ENCODE assay signal across 8 cellular contexts in genomic region chr2:119174216-119174992, GRCh38. TPM values are rescaled to one million over a fixed set of nuclear protein-coding genes. Genes with fewer than 3 reads are reported as not detected.
DNase-seq lines count a peak whose midpoint lies in the region; ATAC-seq and TF ChIP-seq lines count a peak whose summit lies in the region.

No MANE protein-coding gene starts in this region.

- H3K4me3 Mint-ChIP-seq in activated naive CD8-positive, alpha-beta T cell treated with anti-CD3 and anti-CD28 coated beads for 36 hours: no peak overlapping the region

- peak; percentile 28 for DNase-seq in AG10803 (ENCODE audit: low read depth)
- peak; percentile 26 to 59 for DNase-seq in HL-60 (ENCODE audit: low read depth in 1 of 2, low spot score in 1 of 2)
- DNase-seq in SK-MEL-5 (ENCODE audit: low read depth, low spot score): peak; percentile 64
- DNase-seq in activated naive CD8-positive, alpha-beta T cell treated with anti-CD3 and anti-CD28 coated beads for 36 hours: peak; percentile 61
- DNase-seq in iris pigment epithelial cell (ENCODE audit: low read depth): peak; percentile 33
- DNase-seq in stimulated activated CD4-positive, alpha-beta T cell treated with anti-CD3 and anti-CD28 coated beads, Interleukin-4, amount 100 ng/mL, for 48 hours (ENCODE audit: low read depth in 2 of 2): peak; percentile 28 to 47

- H3K27ac ChIP-seq in HL-60 (replicated peaks): no peak overlapping the region

- no peaks in the 10 kb centered on the region for H3K9me3 Mint-ChIP-seq in activated naive CD8-positive, alpha-beta T cell treated with anti-CD3 and anti-CD28 coated beads for 36 hours

- H3K27ac Mint-ChIP-seq in activated naive CD8-positive, alpha-beta T cell treated with anti-CD3 and anti-CD28 coated beads for 36 hours: no peak overlapping the region

- H3K27me3 Mint-ChIP-seq in activated naive CD8-positive, alpha-beta T cell treated with anti-CD3 and anti-CD28 coated beads for 36 hours: no peaks in the 10 kb centered on the region

- H3K27me3 ChIP-seq in HL-60 (ENCODE audit: insufficient read depth, poor library complexity, severe bottlenecking): no peaks in the 10 kb centered on the region

- no peaks in the 10 kb centered on the region for H3K36me3 Mint-ChIP-seq in activated naive CD8-positive, alpha-beta T cell treated with anti-CD3 and anti-CD28 coated beads for 36 hours

- H3K4me1 Mint-ChIP-seq in activated naive CD8-positive, alpha-beta T cell treated with anti-CD3 and anti-CD28 coated beads for 36 hours: no peaks in the 10 kb centered on the region

- in situ Hi-C loops in SK-MEL-5 (cut with HindIII; ENCODE audit: low pct_unique_long_range_greater_than_20kb, low sequenced_read_pairs): no loop called here

- H3K4me3 ChIP-seq in AG10803 (ENCODE audit: low read length): no peak overlapping the region
- no peak overlapping the region for H3K4me3 ChIP-seq in HL-60 (replicated peaks; ENCODE audit: insufficient read depth, low read length)

- peak; percentile 49 for ATAC-seq in GM18861 (IDR thresholded peaks at IDR 0.05; ENCODE audit: unreplicated experiment)
- ATAC-seq in GM19467 (IDR thresholded peaks at IDR 0.05; ENCODE audit: unreplicated experiment): no peak

- TF ChIP-seq CTCF in AG10803 (conservative IDR thresholded peaks at IDR 0.05; ENCODE audit: low read length): peak; percentile 73
- TF ChIP-seq CTCF in HL-60 (IDR thresholded peaks at IDR 0.05; ENCODE audit: insufficient read depth, low read length): peak; percentile 82

RNA-seq across cellular contexts. Expression of gene C1QL2, which starts 15.9 kb away (rescaled TPM):
- not detected in 2 replicates for total RNA-seq in SK-MEL-5 (2014; rRNA removed; shearing (Covaris generic))
- not detected in 2 replicates for polyA plus RNA-seq in SK-MEL-5 (2015; cell fraction: cytosol; rRNA removed)
- polyA plus RNA-seq in SK-MEL-5 (2015; cell fraction: nucleus; rRNA removed): not detected in 2 replicates
- not detected for total RNA-seq in activated naive CD8-positive, alpha-beta T cell treated with anti-CD3 and anti-CD28 coated beads for 36 hours

RNA-seq across cellular contexts. Expression of gene STEAP3, which starts 49.2 kb away (rescaled TPM):
- 6.0 and 8.5 TPM in 2 replicates for total RNA-seq in SK-MEL-5 (2014; rRNA removed; shearing (Covaris generic))
- 26.5 and 36.8 TPM in 2 replicates for polyA plus RNA-seq in SK-MEL-5 (2015; cell fraction: cytosol; rRNA removed)
- 30.2 and 39.8 TPM in 2 replicates for polyA plus RNA-seq in SK-MEL-5 (2015; cell fraction: nucleus; rRNA removed)
- total RNA-seq in activated naive CD8-positive, alpha-beta T cell treated with anti-CD3 and anti-CD28 coated beads for 36 hours: under 1 TPM; 0.60 to 0.90 TPM
